ENCODE assay signal across 8 cellular contexts in the genomic region with DNA sequence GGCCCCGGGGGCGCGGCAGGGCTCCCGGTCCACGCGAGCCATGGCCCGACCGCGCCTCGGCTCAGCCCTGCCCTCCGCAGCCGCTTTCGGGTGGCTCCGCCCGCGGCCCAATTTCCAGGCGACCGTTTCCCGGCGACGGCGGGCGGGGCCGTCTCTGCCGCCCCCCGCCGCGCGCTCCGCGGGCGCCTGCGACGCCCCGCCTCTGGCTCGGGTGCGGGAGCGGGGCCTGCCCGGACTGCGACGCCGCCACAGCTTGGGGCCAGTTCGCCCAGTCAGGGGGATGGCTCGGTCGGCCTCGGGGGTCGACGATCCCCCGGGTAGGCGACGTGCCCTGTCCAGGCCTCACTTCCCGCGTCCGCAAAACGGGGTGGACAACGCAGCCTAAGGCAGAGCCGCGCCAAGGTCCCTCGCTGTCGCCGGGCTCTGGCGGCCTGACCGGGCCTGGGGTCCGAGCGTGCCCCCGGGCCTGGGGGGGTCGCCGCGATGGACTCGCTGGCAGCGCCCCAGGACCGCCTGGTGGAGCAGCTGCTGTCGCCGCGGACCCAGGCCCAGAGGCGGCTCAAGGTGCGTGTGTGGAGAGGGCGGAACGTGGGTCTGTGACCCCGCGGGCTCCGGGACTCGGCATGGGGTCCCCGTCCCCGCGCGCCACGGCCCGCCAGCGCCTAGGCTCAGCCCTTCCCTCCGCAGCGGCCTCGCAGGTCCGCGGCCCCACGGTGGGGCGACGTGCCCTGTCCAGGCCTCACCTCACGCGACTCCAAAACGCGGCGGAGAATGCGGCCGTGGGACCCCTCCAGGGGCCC. TPM values are rescaled to one million over a fixed set of nuclear protein-coding genes. Genes with fewer than 3 reads are reported as not detected.
A peak's percentile ranks its signal among the peaks of the same experiment; 100 is the strongest.
DNase-seq lines count a peak whose midpoint lies in the region; ATAC-seq, FAIRE-seq and TF ChIP-seq lines count a peak whose summit lies in the region.

No MANE protein-coding gene starts in this region.

- no peaks in the 10 kb centered on the region for H3K36me3 ChIP-seq in SU-DHL-6 (ENCODE audit: low read length)

- H4K20me1 ChIP-seq in SU-DHL-6 (ENCODE audit: low read depth, low read length), result no peaks in the 10 kb centered on the region

- H3K4me1 ChIP-seq in right cardiac atrium (ENCODE audit: control insufficient read depth, insufficient read depth, low read length), result no peaks in the 10 kb centered on the region

- peak overlapping the region; percentile 43 for H3K4me3 Mint-ChIP-seq in stimulated activated effector memory CD8-positive, alpha-beta T cell treated with anti-CD3 and anti-CD28 coated beads, Interleukin-12 subunit alpha, Interleukin-12 subunit beta, amount 100 ng/mL, for 72 hours

- TF ChIP-seq POLR2A in erythroblast (IDR thresholded peaks at IDR 0.05; ENCODE audit: low read length), result no peak

- H3K79me2 ChIP-seq in SU-DHL-6 (ENCODE audit: insufficient read depth, low read length), result no peaks in the 10 kb centered on the region

- H3K4me1 Mint-ChIP-seq in stimulated activated effector memory CD8-positive, alpha-beta T cell treated with anti-CD3 and anti-CD28 coated beads, Interleukin-12 subunit alpha, Interleukin-12 subunit beta, amount 100 ng/mL, for 72 hours, result peaks cover 26% of the 10 kb centered on the region

- H3K27ac Mint-ChIP-seq in stimulated activated effector memory CD8-positive, alpha-beta T cell treated with anti-CD3 and anti-CD28 coated beads, Interleukin-12 subunit alpha, Interleukin-12 subunit beta, amount 100 ng/mL, for 72 hours, result no peak overlapping the region

- TF ChIP-seq CTCF in SU-DHL-6 (IDR thresholded peaks at IDR 0.05; ENCODE audit: insufficient read depth, low read length, poor library complexity, severe bottlenecking), result no peak

- ATAC-seq in right cardiac atrium, result peak; percentile 3 to 10
- peak; percentile 29 for ATAC-seq in stimulated activated effector memory CD8-positive, alpha-beta T cell treated with anti-CD3 and anti-CD28 coated beads, Interleukin-12 subunit alpha, Interleukin-12 subunit beta, amount 100 ng/mL, for 72 hours
- no peak for ATAC-seq in GM18868 (IDR thresholded peaks at IDR 0.05; ENCODE audit: unreplicated experiment)

- H3K9me3 Mint-ChIP-seq in stimulated activated effector memory CD8-positive, alpha-beta T cell treated with anti-CD3 and anti-CD28 coated beads, Interleukin-12 subunit alpha, Interleukin-12 subunit beta, amount 100 ng/mL, for 72 hours, result no peaks in the 10 kb centered on the region

- no peak overlapping the region for H2AFZ ChIP-seq in SU-DHL-6 (ENCODE audit: low read depth, low read length, severe bottlenecking)

- H3F3A ChIP-seq in SU-DHL-6 (ENCODE audit: insufficient read depth), result no peaks in the 10 kb centered on the region

- peak overlapping the region; percentile 40 for H3K4me2 ChIP-seq in SU-DHL-6 (ENCODE audit: low read depth, low read length, poor library complexity, severe bottlenecking)

- intact Hi-C loops in right cardiac atrium (cut with DNase I), result loop anchor here in 3 of 4 donors (5.0 kb wide), 2 partner anchors 36 to 41 kb away; no protein-coding TSS in a partner anchor

- no peak overlapping the region for H3K4me3 ChIP-seq in SU-DHL-6 (ENCODE audit: insufficient read depth, low read length, poor library complexity, severe bottlenecking)
- peak overlapping the region; percentile 50 for H3K4me3 ChIP-seq in right cardiac atrium (ENCODE audit: low read length)

- H3K9me3 ChIP-seq in SU-DHL-6 (ENCODE audit: insufficient read depth, low read length) (no peaks in the 10 kb centered on the region), right cardiac atrium (ENCODE audit: control insufficient read depth, low read length) (no peaks in the 10 kb centered on the region)

- no peaks in the 10 kb centered on the region for H3K36me3 Mint-ChIP-seq in stimulated activated effector memory CD8-positive, alpha-beta T cell treated with anti-CD3 and anti-CD28 coated beads, Interleukin-12 subunit alpha, Interleukin-12 subunit beta, amount 100 ng/mL, for 72 hours

- DNase-seq in NCI-H345 (lab: John Stamatoyannopoulos, UW) (peak; percentile 60), NCI-H345 treated with DMSO at 0.1 percent for 48 hours (lab: John Stamatoyannopoulos, UW; ENCODE audit: unreplicated experiment) (no peak), right cardiac atrium (peak in 1 of 3 donors; percentile 83), erythroblast (lab: John Stamatoyannopoulos, UW) (no peak), frontal cortex (ENCODE audit: low spot score in 2 of 2) (no peak)
- DNase-seq in stimulated activated effector memory CD8-positive, alpha-beta T cell treated with anti-CD3 and anti-CD28 coated beads, Interleukin-12 subunit alpha, Interleukin-12 subunit beta, amount 100 ng/mL, for 72 hours (ENCODE audit: low spot score in 2 of 2), result no peak

- no peak overlapping the region for H3K27ac ChIP-seq in SU-DHL-6 (ENCODE audit: low read depth, low read length)
- H3K27ac ChIP-seq in right cardiac atrium (ENCODE audit: low read length), result peak overlapping the region; percentile 85

- 1% methylated on average over 105 of the region's 105 CpGs for WGBS in right cardiac atrium

- no peaks in the 10 kb centered on the region for H3K27me3 ChIP-seq in SU-DHL-6 (ENCODE audit: low read length)
- H3K27me3 ChIP-seq in right cardiac atrium (ENCODE audit: control insufficient read depth, insufficient read depth), result no peaks in the 10 kb centered on the region

- no peak for FAIRE-seq in frontal cortex (lab: Jason Lieb, UNC)

- H3K9ac ChIP-seq in SU-DHL-6 (ENCODE audit: low read length), result no peak overlapping the region; the same call in 1 of the 2 replicates

- H3K9me2 ChIP-seq in SU-DHL-6 (replicated peaks; ENCODE audit: insufficient read depth, low read length), result no peaks in the 10 kb centered on the region

RNA-seq across cellular contexts. Expression of a gene that starts 4.2 kb away (rescaled TPM):
- total RNA-seq in right cardiac atrium (100 to 1,000 TPM; 143 to 264 (median 199) TPM), frontal cortex (132 TPM)
- polyA plus RNA-seq in right cardiac atrium, result 243 TPM

RNA-seq across cellular contexts. Expression of a gene that starts 4.9 kb away (rescaled TPM):
- total RNA-seq in right cardiac atrium, result 1 to 10 TPM in 1 of 4 donors, not detected in 3; 9.0 TPM
- polyA plus RNA-seq in right cardiac atrium, result 29.5 TPM
- 24.1 TPM for total RNA-seq in frontal cortex

RNA-seq across cellular contexts. Expression of a gene that starts 42.1 kb away (rescaled TPM):
- total RNA-seq in right cardiac atrium (1 to 10 TPM in 1 of 4 donors, under 1 TPM in 3; 0.19 to 1.4 (median 0.78) TPM), frontal cortex (not detected)
- 0.88 TPM for polyA plus RNA-seq in right cardiac atrium
